ENCODE assay signal across 1 cellular context in genomic region chr1:243254927-243255790, GRCh38.
TF ChIP-seq lines count a peak whose summit lies in the region.

Gene CEP170 (minus strand): TSS chr1:243255281. CDS start chr1:243225280, 30,001 bp downstream.

TF ChIP-seq in HepG2, 621 proteins besides CTCF, POLR2A, EP300 and RAD21 (continued from another document and continues in another):
- TF ChIP-seq ZFP91 (CRISPR knock-in tag; IDR thresholded peaks at IDR 0.05; ENCODE audit: borderline replicate concordance) (peak; percentile 53; the same call in 1 of the 2 replicates), ZC3H4 (CRISPR knock-in tag; IDR thresholded peaks at IDR 0.05; ENCODE audit: borderline replicate concordance) (no peak), SP140L (CRISPR knock-in tag; IDR thresholded peaks at IDR 0.05; ENCODE audit: borderline replicate concordance) (no peak), SATB2 (CRISPR knock-in tag; IDR thresholded peaks at IDR 0.05) (no peak), ZNF3 (CRISPR knock-in tag; IDR thresholded peaks at IDR 0.05) (no peak), PCBP2 (optimal IDR thresholded peaks at IDR 0.05; ENCODE audit: low read depth, low read length, poor library complexity, severe bottlenecking) (no peak), ETS1 (CRISPR knock-in tag; IDR thresholded peaks at IDR 0.05) (no peak), ZNF34 (CRISPR knock-in tag; IDR thresholded peaks at IDR 0.05; ENCODE audit: borderline replicate concordance) (0 out of 2 replicates have a peak, but pooled peaks have one; percentile 32), ISX (CRISPR knock-in tag; conservative IDR thresholded peaks at IDR 0.05) (no peak), AHDC1 (CRISPR knock-in tag; IDR thresholded peaks at IDR 0.05; ENCODE audit: borderline replicate concordance) (no peak), HNRNPUL1 (IDR thresholded peaks at IDR 0.05; ENCODE audit: low read depth, low read length) (no peak), ELF4 (CRISPR knock-in tag; IDR thresholded peaks at IDR 0.05; ENCODE audit: borderline replicate concordance) (no peak), ZBTB14 (CRISPR knock-in tag; IDR thresholded peaks at IDR 0.05) (no peak), CBX5 (CRISPR knock-in tag; IDR thresholded peaks at IDR 0.05; ENCODE audit: borderline replicate concordance) (no peak), ZFAT (CRISPR knock-in tag; conservative IDR thresholded peaks at IDR 0.05) (no peak), GMEB1 (CRISPR knock-in tag; IDR thresholded peaks at IDR 0.05; ENCODE audit: borderline replicate concordance) (peak; percentile 66; the same call in 1 of the 2 replicates), ZNF280B (CRISPR knock-in tag; IDR thresholded peaks at IDR 0.05; ENCODE audit: borderline replicate concordance) (no peak), ZNF331 (CRISPR knock-in tag; IDR thresholded peaks at IDR 0.05) (no peak), ZNF546 (CRISPR knock-in tag; conservative IDR thresholded peaks at IDR 0.05) (0 out of 2 replicates have a peak, but pooled peaks have one; percentile 28), ZNF576 (CRISPR knock-in tag; IDR thresholded peaks at IDR 0.05) (no peak), ZNF891 (CRISPR knock-in tag; IDR thresholded peaks at IDR 0.05) (peak; percentile 54; the same call in 1 of the 2 replicates), NFYC (CRISPR knock-in tag; IDR thresholded peaks at IDR 0.05) (no peak), RXRB (CRISPR knock-in tag; IDR thresholded peaks at IDR 0.05; ENCODE audit: borderline replicate concordance) (no peak), ZFP1 (CRISPR knock-in tag; IDR thresholded peaks at IDR 0.05) (0 out of 2 replicates have a peak, but pooled peaks have one; percentile 20), ZIK1 (CRISPR knock-in tag; IDR thresholded peaks at IDR 0.05; ENCODE audit: borderline replicate concordance, low read depth) (no peak), ZNF850 (CRISPR knock-in tag; conservative IDR thresholded peaks at IDR 0.05) (no peak)
- TF ChIP-seq, protein P1, sequence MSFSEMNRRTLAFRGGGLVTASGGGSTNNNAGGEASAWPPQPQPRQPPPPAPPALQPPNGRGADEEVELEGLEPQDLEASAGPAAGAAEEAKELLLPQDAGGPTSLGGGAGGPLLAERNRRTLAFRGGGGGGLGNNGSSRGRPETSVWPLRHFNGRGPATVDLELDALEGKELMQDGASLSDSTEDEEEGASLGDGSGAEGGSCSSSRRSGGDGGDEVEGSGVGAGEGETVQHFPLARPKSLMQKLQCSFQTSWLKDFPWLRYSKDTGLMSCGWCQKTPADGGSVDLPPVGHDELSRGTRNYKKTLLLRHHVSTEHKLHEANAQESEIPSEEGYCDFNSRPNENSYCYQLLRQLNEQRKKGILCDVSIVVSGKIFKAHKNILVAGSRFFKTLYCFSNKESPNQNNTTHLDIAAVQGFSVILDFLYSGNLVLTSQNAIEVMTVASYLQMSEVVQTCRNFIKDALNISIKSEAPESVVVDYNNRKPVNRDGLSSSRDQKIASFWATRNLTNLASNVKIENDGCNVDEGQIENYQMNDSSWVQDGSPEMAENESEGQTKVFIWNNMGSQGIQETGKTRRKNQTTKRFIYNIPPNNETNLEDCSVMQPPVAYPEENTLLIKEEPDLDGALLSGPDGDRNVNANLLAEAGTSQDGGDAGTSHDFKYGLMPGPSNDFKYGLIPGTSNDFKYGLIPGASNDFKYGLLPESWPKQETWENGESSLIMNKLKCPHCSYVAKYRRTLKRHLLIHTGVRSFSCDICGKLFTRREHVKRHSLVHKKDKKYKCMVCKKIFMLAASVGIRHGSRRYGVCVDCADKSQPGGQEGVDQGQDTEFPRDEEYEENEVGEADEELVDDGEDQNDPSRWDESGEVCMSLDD (CRISPR knock-in tag; IDR thresholded peaks at IDR 0.05; ENCODE audit: borderline replicate concordance), result no peak
- TF ChIP-seq, protein P2, sequence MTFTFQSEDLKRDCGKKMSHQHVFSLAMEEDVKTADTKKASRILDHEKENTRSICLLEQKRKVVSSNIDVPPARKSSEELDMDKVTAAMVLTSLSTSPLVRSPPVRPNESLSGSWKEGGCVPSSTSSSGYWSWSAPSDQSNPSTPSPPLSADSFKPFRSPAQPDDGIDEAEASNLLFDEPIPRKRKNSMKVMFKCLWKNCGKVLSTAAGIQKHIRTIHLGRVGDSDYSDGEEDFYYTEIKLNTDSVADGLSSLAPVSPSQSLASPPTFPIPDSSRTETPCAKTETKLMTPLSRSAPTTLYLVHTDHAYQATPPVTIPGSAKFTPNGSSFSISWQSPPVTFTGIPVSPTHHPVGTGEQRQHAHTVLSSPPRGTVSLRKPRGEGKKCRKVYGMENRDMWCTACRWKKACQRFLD (CRISPR knock-in tag; IDR thresholded peaks at IDR 0.05; ENCODE audit: borderline replicate concordance), result no peak
- TF ChIP-seq, protein P3, sequence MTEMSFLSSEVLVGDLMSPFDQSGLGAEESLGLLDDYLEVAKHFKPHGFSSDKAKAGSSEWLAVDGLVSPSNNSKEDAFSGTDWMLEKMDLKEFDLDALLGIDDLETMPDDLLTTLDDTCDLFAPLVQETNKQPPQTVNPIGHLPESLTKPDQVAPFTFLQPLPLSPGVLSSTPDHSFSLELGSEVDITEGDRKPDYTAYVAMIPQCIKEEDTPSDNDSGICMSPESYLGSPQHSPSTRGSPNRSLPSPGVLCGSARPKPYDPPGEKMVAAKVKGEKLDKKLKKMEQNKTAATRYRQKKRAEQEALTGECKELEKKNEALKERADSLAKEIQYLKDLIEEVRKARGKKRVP (CRISPR knock-in tag; IDR thresholded peaks at IDR 0.05), result 0 out of 4 replicates have a peak, but pooled peaks of 1 of the 2 experiments have one; percentile 26
- TF ChIP-seq, protein P4, sequence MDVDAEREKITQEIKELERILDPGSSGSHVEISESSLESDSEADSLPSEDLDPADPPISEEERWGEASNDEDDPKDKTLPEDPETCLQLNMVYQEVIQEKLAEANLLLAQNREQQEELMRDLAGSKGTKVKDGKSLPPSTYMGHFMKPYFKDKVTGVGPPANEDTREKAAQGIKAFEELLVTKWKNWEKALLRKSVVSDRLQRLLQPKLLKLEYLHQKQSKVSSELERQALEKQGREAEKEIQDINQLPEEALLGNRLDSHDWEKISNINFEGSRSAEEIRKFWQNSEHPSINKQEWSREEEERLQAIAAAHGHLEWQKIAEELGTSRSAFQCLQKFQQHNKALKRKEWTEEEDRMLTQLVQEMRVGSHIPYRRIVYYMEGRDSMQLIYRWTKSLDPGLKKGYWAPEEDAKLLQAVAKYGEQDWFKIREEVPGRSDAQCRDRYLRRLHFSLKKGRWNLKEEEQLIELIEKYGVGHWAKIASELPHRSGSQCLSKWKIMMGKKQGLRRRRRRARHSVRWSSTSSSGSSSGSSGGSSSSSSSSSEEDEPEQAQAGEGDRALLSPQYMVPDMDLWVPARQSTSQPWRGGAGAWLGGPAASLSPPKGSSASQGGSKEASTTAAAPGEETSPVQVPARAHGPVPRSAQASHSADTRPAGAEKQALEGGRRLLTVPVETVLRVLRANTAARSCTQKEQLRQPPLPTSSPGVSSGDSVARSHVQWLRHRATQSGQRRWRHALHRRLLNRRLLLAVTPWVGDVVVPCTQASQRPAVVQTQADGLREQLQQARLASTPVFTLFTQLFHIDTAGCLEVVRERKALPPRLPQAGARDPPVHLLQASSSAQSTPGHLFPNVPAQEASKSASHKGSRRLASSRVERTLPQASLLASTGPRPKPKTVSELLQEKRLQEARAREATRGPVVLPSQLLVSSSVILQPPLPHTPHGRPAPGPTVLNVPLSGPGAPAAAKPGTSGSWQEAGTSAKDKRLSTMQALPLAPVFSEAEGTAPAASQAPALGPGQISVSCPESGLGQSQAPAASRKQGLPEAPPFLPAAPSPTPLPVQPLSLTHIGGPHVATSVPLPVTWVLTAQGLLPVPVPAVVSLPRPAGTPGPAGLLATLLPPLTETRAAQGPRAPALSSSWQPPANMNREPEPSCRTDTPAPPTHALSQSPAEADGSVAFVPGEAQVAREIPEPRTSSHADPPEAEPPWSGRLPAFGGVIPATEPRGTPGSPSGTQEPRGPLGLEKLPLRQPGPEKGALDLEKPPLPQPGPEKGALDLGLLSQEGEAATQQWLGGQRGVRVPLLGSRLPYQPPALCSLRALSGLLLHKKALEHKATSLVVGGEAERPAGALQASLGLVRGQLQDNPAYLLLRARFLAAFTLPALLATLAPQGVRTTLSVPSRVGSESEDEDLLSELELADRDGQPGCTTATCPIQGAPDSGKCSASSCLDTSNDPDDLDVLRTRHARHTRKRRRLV (CRISPR knock-in tag; IDR thresholded peaks at IDR 0.05), result peak; percentile 93
